31 cellular contexts compared by ENCODE assay signal in genomic region chr7:2700141-2700850, GRCh38. TPM values are rescaled to one million over a fixed set of nuclear protein-coding genes. Genes with fewer than 3 reads are reported as not detected.
DNase-seq lines count a peak whose midpoint lies in the region; ATAC-seq and TF ChIP-seq lines count a peak whose summit lies in the region.
"Had no signal": no experiment of that assay in that cellular context is flagged by ENCODE, and none has a peak within 500 bp of the region (broad histone marks: within the 10 kb centered on the region; RNA-seq: fewer than 3 reads in every experiment).

No MANE protein-coding gene starts in this region.

- H3K27me3 Mint-ChIP-seq in activated naive CD4-positive, alpha-beta T cell treated with anti-CD3 and anti-CD28 coated beads, Interleukin-2, amount 10 ng/mL, durations not matched to agents 7 days and 5 days: peaks cover 61% of the 10 kb centered on the region
- H3K27me3 Mint-ChIP-seq in T-helper 17 cell: peaks cover 4% of the 10 kb centered on the region
- peaks cover 11 to 23% of the 10 kb centered on the region in 2 donors for H3K27me3 Mint-ChIP-seq in stimulated activated naive B cell treated with anti-CD40 and anti-IgM and Interleukin-4, amounts not matched to agents 10 μg/mL and 1 μg/mL and 100 μg/mL, for 72 hours

- H3K4me1 ChIP-seq in DOHH2 (ENCODE audit: control insufficient read depth, low read length): peaks cover 51% of the 10 kb centered on the region
- H3K4me1 ChIP-seq: lower lobe of right lung, prostate gland, transverse colon had no signal

- no peaks in the 10 kb centered on the region for H3K9me3 Mint-ChIP-seq in activated naive CD4-positive, alpha-beta T cell treated with anti-CD3 and anti-CD28 coated beads, Interleukin-2, amount 10 ng/mL, durations not matched to agents 7 days and 5 days
- H3K9me3 Mint-ChIP-seq in stimulated activated naive B cell treated with anti-CD40 and anti-IgM and Interleukin-4, amounts not matched to agents 10 μg/mL and 1 μg/mL and 100 μg/mL, for 72 hours: no peaks in the 10 kb centered on the region
- H3K9me3 Mint-ChIP-seq: IgD-negative memory B cell, naive B cell had no signal

- TF ChIP-seq CTCF in DOHH2 (IDR thresholded peaks at IDR 0.05; ENCODE audit: low read depth, low read length, poor library complexity, severe bottlenecking) (no peak), coronary artery (IDR thresholded peaks at IDR 0.05) (no peak)

- ATAC-seq in T-helper 17 cell (no peak), GM18517 (IDR thresholded peaks at IDR 0.05; ENCODE audit: unreplicated experiment) (no peak)
- ATAC-seq in stimulated activated naive B cell treated with anti-CD40 and anti-IgM and Interleukin-4, amounts not matched to agents 10 μg/mL and 1 μg/mL and 100 μg/mL, for 72 hours (replicated peaks): no peak
- ATAC-seq: sciatic nerve had no signal

- no peaks in the 10 kb centered on the region for H4K20me1 ChIP-seq in DOHH2 (ENCODE audit: control insufficient read depth, insufficient read depth, low read depth, low read length)

- H3K27ac ChIP-seq in DOHH2 (ENCODE audit: low read depth, low read length): peak overlapping the region; percentile 87
- no peak overlapping the region for H3K27ac ChIP-seq in coronary artery
- H3K27ac ChIP-seq: C4-2B, hepatocyte, lower lobe of right lung, prostate gland, RWPE1, transverse colon had no signal

- H3K9me2 ChIP-seq in DOHH2 (replicated peaks; ENCODE audit: control insufficient read depth, low read length): no peaks in the 10 kb centered on the region

- H3K9me3 ChIP-seq in DOHH2 (ENCODE audit: control insufficient read depth, insufficient read depth, low read length) (no peaks in the 10 kb centered on the region), T-helper 17 cell (ENCODE audit: control insufficient read depth, low read length, poor library complexity, severe bottlenecking) (no peaks in the 10 kb centered on the region)
- H3K9me3 ChIP-seq: lower lobe of right lung, prostate gland, transverse colon had no signal

- H3K4me3 ChIP-seq in DOHH2 (ENCODE audit: low read length): peak overlapping the region; percentile 65
- H3K4me3 ChIP-seq in coronary artery: no peak overlapping the region
- H3K4me3 ChIP-seq: hepatocyte, lower lobe of right lung, prostate gland, transverse colon had no signal

- H3K79me2 ChIP-seq in DOHH2 (ENCODE audit: control insufficient read depth, low read length): no peaks in the 10 kb centered on the region
- H3K79me2 ChIP-seq: hepatocyte had no signal

- H3K27me3 ChIP-seq in DOHH2 (ENCODE audit: control insufficient read depth, low read length): no peaks in the 10 kb centered on the region
- H3K27me3 ChIP-seq: hepatocyte had no signal

- H3F3A ChIP-seq in DOHH2 (ENCODE audit: control insufficient read depth, insufficient read depth): peaks cover 18% of the 10 kb centered on the region

- peak overlapping the region; percentile 81 for H3K4me2 ChIP-seq in DOHH2 (ENCODE audit: low read length)
- H3K4me2 ChIP-seq: hepatocyte had no signal

- H3K4me1 Mint-ChIP-seq in activated naive CD4-positive, alpha-beta T cell treated with anti-CD3 and anti-CD28 coated beads, Interleukin-2, amount 10 ng/mL, durations not matched to agents 7 days and 5 days: peaks cover 35% of the 10 kb centered on the region
- peaks cover 22% of the 10 kb centered on the region for H3K4me1 Mint-ChIP-seq in T-helper 17 cell
- H3K4me1 Mint-ChIP-seq in stimulated activated naive B cell treated with anti-CD40 and anti-IgM and Interleukin-4, amounts not matched to agents 10 μg/mL and 1 μg/mL and 100 μg/mL, for 72 hours: peaks cover 19 to 23% of the 10 kb centered on the region in 2 donors

- H3K27ac Mint-ChIP-seq in activated naive CD4-positive, alpha-beta T cell treated with anti-CD3 and anti-CD28 coated beads, Interleukin-2, amount 10 ng/mL, durations not matched to agents 7 days and 5 days: no peak overlapping the region
- H3K27ac Mint-ChIP-seq in T-helper 17 cell: peak overlapping the region; percentile 84
- peak overlapping the region; percentile 2 for H3K27ac Mint-ChIP-seq in stimulated activated naive B cell treated with anti-CD40 and anti-IgM and Interleukin-4, amounts not matched to agents 10 μg/mL and 1 μg/mL and 100 μg/mL, for 72 hours

- no peaks in the 10 kb centered on the region for H3K36me3 ChIP-seq in DOHH2 (ENCODE audit: control insufficient read depth, low read length)
- H3K36me3 ChIP-seq: lower lobe of right lung, prostate gland, transverse colon had no signal

- no peaks in the 10 kb centered on the region for H3K36me3 Mint-ChIP-seq in activated naive CD4-positive, alpha-beta T cell treated with anti-CD3 and anti-CD28 coated beads, Interleukin-2, amount 10 ng/mL, durations not matched to agents 7 days and 5 days
- H3K36me3 Mint-ChIP-seq in T-helper 17 cell (ENCODE audit: low read depth): no peaks in the 10 kb centered on the region
- H3K36me3 Mint-ChIP-seq in stimulated activated naive B cell treated with anti-CD40 and anti-IgM and Interleukin-4, amounts not matched to agents 10 μg/mL and 1 μg/mL and 100 μg/mL, for 72 hours: no peaks in the 10 kb centered on the region
- H3K36me3 Mint-ChIP-seq: IgD-negative memory B cell, naive B cell had no signal

- CTCF ChIA-PET in activated naive CD4-positive, alpha-beta T cell treated with anti-CD3 and anti-CD28 coated beads, Interleukin-2, amount 10 ng/mL, durations not matched to agents 7 days and 5 days (lab: Charles Lee): interaction anchor here (1.7 to 6.2 kb wide), 3 partner anchors 10 to 29 kb away, joined by 7 to 89 read pairs (median 11); no protein-coding TSS in a partner anchor

- DNase-seq in activated naive CD4-positive, alpha-beta T cell treated with anti-CD3 and anti-CD28 coated beads, Interleukin-2, amount 10 ng/mL, durations not matched to agents 7 days and 5 days: no peak
- no peak for DNase-seq in activated naive CD4-positive, alpha-beta T cell (lab: John Stamatoyannopoulos, UW)
- DNase-seq in T-helper 17 cell (no peak), coronary artery (ENCODE audit: low spot score) (no peak), NCI-H187 (lab: John Stamatoyannopoulos, UW) (no peak)
- DNase-seq in stimulated activated naive B cell treated with anti-CD40 and anti-IgM and Interleukin-4, amounts not matched to agents 10 μg/mL and 1 μg/mL and 100 μg/mL, for 72 hours: no peak
- DNase-seq: activated CD4-positive, CD25-positive, alpha-beta regulatory T cell treated with anti-CD3 and anti-CD28 coated beads, Interleukin-2, amount 50 U/mL, for 72 hours; activated CD8-positive, alpha-beta memory T cell treated with anti-CD3 and anti-CD28 coated beads for 24 hours; activated naive CD4-positive, alpha-beta T cell treated with Interleukin-2 at 50 U/mL for 16 hours; activated T-cell treated with anti-CD3 and anti-CD28 coated beads, Interleukin-2, amount 50 U/mL, for 1 hour; amygdala; GDM1; lower lobe of right lung; midbrain; naive B cell; NCI-H1092 treated with DMSO at 0.1 percent for 48 hours; NCI-H1694 treated with DMSO at 0.1 percent for 48 hours; NCI-H2171; occipital lobe; stimulated activated CD8-positive, alpha-beta memory T cell treated with anti-CD3 and anti-CD28 coated beads, Interleukin-4, amount 100 ng/mL, for 48 hours; transverse colon had no signal

- peak overlapping the region; percentile 26 for H3K4me3 Mint-ChIP-seq in activated naive CD4-positive, alpha-beta T cell treated with anti-CD3 and anti-CD28 coated beads, Interleukin-2, amount 10 ng/mL, durations not matched to agents 7 days and 5 days
- H3K4me3 Mint-ChIP-seq in T-helper 17 cell: peak overlapping the region; percentile 25
- peak overlapping the region in 1 of 2 donors; percentile 43 for H3K4me3 Mint-ChIP-seq in stimulated activated naive B cell treated with anti-CD40 and anti-IgM and Interleukin-4, amounts not matched to agents 10 μg/mL and 1 μg/mL and 100 μg/mL, for 72 hours

RNA-seq across cellular contexts. Expression of gene AMZ1, which starts 12.3 kb away (rescaled TPM):
- total RNA-seq in T-helper 17 cell: under 1 TPM; 0.32 to 0.76 TPM
- total RNA-seq: hepatocyte, HT-29, NCI-H460 had no signal
